ENCODE assay signal across 8 cellular contexts in the genomic region with DNA sequence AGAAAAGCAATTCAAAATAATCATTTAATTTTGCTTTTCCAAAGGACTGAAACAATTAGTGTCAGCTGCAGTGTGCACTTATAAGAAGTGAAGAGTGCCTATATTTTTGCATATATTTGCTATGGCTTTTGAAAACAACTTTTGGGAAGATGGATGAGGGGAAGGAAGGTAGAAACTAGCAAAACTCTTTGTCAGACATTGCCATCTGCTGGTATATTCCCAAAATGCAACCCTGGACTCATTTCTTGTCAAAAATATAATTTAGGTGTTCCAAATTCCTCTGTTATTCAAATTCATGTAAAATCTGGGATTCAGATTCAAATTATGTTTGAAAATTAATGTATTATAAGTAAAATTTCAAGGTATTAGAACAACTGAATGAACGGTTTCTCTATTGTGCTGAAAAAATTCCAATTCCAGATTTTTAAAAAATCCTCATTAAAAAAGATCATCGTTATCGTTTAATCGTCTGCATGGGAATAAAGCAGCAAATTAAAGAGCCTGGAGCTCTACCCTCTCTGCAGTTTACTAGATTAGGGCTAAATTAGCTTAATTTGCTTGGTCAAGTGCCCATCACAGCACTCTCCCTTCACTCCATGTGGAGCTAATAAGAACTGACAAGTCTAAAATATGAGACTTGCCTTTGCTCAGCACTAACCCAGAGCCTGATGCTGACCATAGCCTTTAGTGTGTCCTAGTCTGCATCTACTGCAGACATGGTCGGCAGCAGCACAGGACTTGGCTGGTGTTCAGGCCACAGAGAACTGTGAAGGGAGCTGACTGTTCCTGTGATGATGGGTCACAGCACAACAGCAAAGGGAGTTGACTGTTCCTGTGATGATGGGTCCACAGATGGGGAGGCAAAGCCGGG.
DNase-seq lines count a peak whose midpoint lies in the region; ATAC-seq, FAIRE-seq and TF ChIP-seq lines count a peak whose summit lies in the region.

No MANE protein-coding gene starts in this region.

- no peaks in the 10 kb centered on the region for H3K36me3 Mint-ChIP-seq in immature natural killer cell

- peak; percentile 88 to 89 for TF ChIP-seq RAD21 in A549 (conservative IDR thresholded peaks at IDR 0.05 in 1 of 2, IDR thresholded peaks at IDR 0.05 in 1 of 2)

- no peak overlapping the region for H3K27ac ChIP-seq in A549
- H3K27ac ChIP-seq in mesenchymal stem cell (ENCODE audit: low read length, poor library complexity, severe bottlenecking) = no peak overlapping the region
- no peak overlapping the region for H3K27ac ChIP-seq in aorta (ENCODE audit: low read depth in 1 of 2, low read length in 2 of 2)

- H3K79me1 ChIP-seq in mesenchymal stem cell (replicated peaks; ENCODE audit: low read length, poor library complexity, severe bottlenecking) = no peaks in the 10 kb centered on the region

- peak; percentile 53 to 67; a peak in 3 of 6 replicates for ATAC-seq in A549
- no peak for ATAC-seq in aorta (ENCODE audit: low FRiP score)
- no peak for ATAC-seq in HG03439 (IDR thresholded peaks at IDR 0.05; ENCODE audit: unreplicated experiment)

- peak; percentile 84 for TF ChIP-seq CTCF in A549 (IDR thresholded peaks at IDR 0.05)
- TF ChIP-seq CTCF in GM10248 (IDR thresholded peaks at IDR 0.05; ENCODE audit: control extremely low read depth, extremely low read depth, low read depth, missing control alignments) = peak; percentile 53

- H3K4me1 Mint-ChIP-seq in immature natural killer cell = no peaks in the 10 kb centered on the region

- H3K23ac ChIP-seq in mesenchymal stem cell (ENCODE audit: low read length in 2 of 2) = no peak overlapping the region

- no peak overlapping the region for H3K18ac ChIP-seq in mesenchymal stem cell (ENCODE audit: low read depth in 1 of 2, low read length in 2 of 2)

- no peak overlapping the region for H3K4me3 Mint-ChIP-seq in immature natural killer cell

- no peak overlapping the region for H2BK5ac ChIP-seq in mesenchymal stem cell (ENCODE audit: low read depth, low read length, poor library complexity, severe bottlenecking)

- CTCF ChIA-PET in A549 (lab: Yijun Ruan, JAX) = interaction anchor here (0.7 to 2.3 kb wide), 21 partner anchors 8 to 552 kb away, joined by 3 to 11 read pairs (median 5); no protein-coding TSS in a partner anchor
- CTCF ChIA-PET in GM10248 (lab: Yijun Ruan, JAX) = interaction anchor here (0.6 to 3.5 kb wide), 14 partner anchors 8 to 660 kb away, joined by 3 to 20 read pairs (median 3); no protein-coding TSS in a partner anchor

- H2AFZ ChIP-seq in mesenchymal stem cell (ENCODE audit: low read depth, low read length) = no peak overlapping the region

- intact Hi-C loops in aorta (cut with DNase I) = loop anchor here (5.0 to 10.0 kb wide), 3 partner anchors 237 to 509 kb away; no protein-coding TSS in a partner anchor

- no peak overlapping the region for H3K27ac Mint-ChIP-seq in immature natural killer cell

- H3K36me3 ChIP-seq in NT2/D1 (ENCODE audit: insufficient read depth, insufficient read length, low read length) (no peaks in the 10 kb centered on the region), mesenchymal stem cell (ENCODE audit: control insufficient read depth in 1 of 2, insufficient read depth in 2 of 2, low read depth in 1 of 2, low read length in 2 of 2) (no peaks in the 10 kb centered on the region), aorta (ENCODE audit: control insufficient read depth in 1 of 2, insufficient read depth in 2 of 2, low read length in 1 of 2) (no peaks in the 10 kb centered on the region)

- H3K9ac ChIP-seq in NT2/D1 (ENCODE audit: insufficient read length, low read depth) = no peak overlapping the region
- peak overlapping the region; percentile 32 for H3K9ac ChIP-seq in mesenchymal stem cell (ENCODE audit: low read length)

- H3K27me3 ChIP-seq in NT2/D1 (ENCODE audit: insufficient read depth, insufficient read length) (no peaks in the 10 kb centered on the region), mesenchymal stem cell (ENCODE audit: control insufficient read depth in 1 of 2, insufficient read depth in 1 of 2, low read length in 2 of 2) (no peaks in the 10 kb centered on the region), aorta (ENCODE audit: control insufficient read depth in 1 of 2, insufficient read depth in 2 of 2, low read length in 1 of 2) (peaks cover 0 to 2% of the 10 kb centered on the region in 2 donors)

- POLR2A ChIA-PET in A549 (lab: Yijun Ruan, JAX) (no interaction called here), GM10248 (lab: Yijun Ruan, JAX) (no interaction called here)

- no peak overlapping the region for H2BK12ac ChIP-seq in mesenchymal stem cell (ENCODE audit: low read length in 2 of 2)

- no peak for TF ChIP-seq POLR2A in A549 (IDR thresholded peaks at IDR 0.05; ENCODE audit: low read length)

- H3K4me1 ChIP-seq in A549 (no peaks in the 10 kb centered on the region; the same call in 2 of the 3 replicates), NT2/D1 (ENCODE audit: insufficient read depth, insufficient read length) (no peaks in the 10 kb centered on the region), mesenchymal stem cell (ENCODE audit: control insufficient read depth, insufficient read depth, low read depth, low read length) (no peaks in the 10 kb centered on the region), aorta (ENCODE audit: control insufficient read depth in 1 of 2, insufficient read depth in 2 of 2, low read length in 2 of 2) (no peaks in the 10 kb centered on the region)

- H3K14ac ChIP-seq in mesenchymal stem cell (ENCODE audit: low read length in 2 of 2) = no peak overlapping the region

- H3K27me3 Mint-ChIP-seq in immature natural killer cell (ENCODE audit: low read depth in 3 of 3) = peaks cover 0 to 5% (median 0%) of the 10 kb centered on the region in 3 donors

- H3K4me2 ChIP-seq in A549 (no peak overlapping the region), mesenchymal stem cell (ENCODE audit: low read length, poor library complexity, severe bottlenecking) (no peak overlapping the region)

- H3K9me3 ChIP-seq in A549 = no peaks in the 10 kb centered on the region
- H3K9me3 ChIP-seq in NT2/D1 (ENCODE audit: insufficient read depth, low read length) = 0 out of 2 replicates have a peak, but pooled peaks cover 6% of the 10 kb centered on the region
- no peaks in the 10 kb centered on the region for H3K9me3 ChIP-seq in mesenchymal stem cell (ENCODE audit: control insufficient read depth, low read length)
- no peaks in the 10 kb centered on the region for H3K9me3 ChIP-seq in aorta (ENCODE audit: control insufficient read depth, low read length)

- 27% methylated on average over 6 of the region's 6 CpGs for WGBS in A549 (ENCODE audit: missing lambda C conversion rate)
- WGBS in mesenchymal stem cell = 54% methylated on average over 6 of the region's 6 CpGs
- WGBS in aorta, 2 donors = 46 to 53% methylated on average over 6 of the region's 6 CpGs

- FAIRE-seq in A549 (lab: Jason Lieb, UNC) = peak; percentile 82

- no peak for TF ChIP-seq EP300 in A549 (IDR thresholded peaks at IDR 0.05)

- no peak overlapping the region for H3K4ac ChIP-seq in mesenchymal stem cell (ENCODE audit: low read depth in 1 of 2, low read length in 2 of 2)

- no peak overlapping the region for H4K8ac ChIP-seq in mesenchymal stem cell (ENCODE audit: low read length)

- H4K91ac ChIP-seq in mesenchymal stem cell (ENCODE audit: low read length) = no peak overlapping the region

- H2BK120ac ChIP-seq in mesenchymal stem cell (ENCODE audit: low read depth, low read length) = no peak overlapping the region

- H2AK5ac ChIP-seq in mesenchymal stem cell (ENCODE audit: low read length, severe bottlenecking) = peak overlapping the region; percentile 53

- DNase-seq in A549 (ENCODE audit: low read depth in 1 of 2, low spot score in 1 of 2) (peak; percentile 42 to 60), GM10248 (ENCODE audit: extremely low spot score) (peak; percentile 44), NT2/D1 (ENCODE audit: low read depth, low spot score) (peak; percentile 15), dedifferentiated amniotic fluid mesenchymal stem cell (ENCODE audit: extremely low spot score) (peak; percentile 47), mesenchymal stem cell (peak; percentile 44), aorta (no peak), immature natural killer cell (no peak)

- H3K4me3 ChIP-seq in A549 (no peak overlapping the region), NT2/D1 (ENCODE audit: insufficient read length, low read depth) (no peak overlapping the region), mesenchymal stem cell (ENCODE audit: insufficient read depth in 1 of 2, low read depth in 1 of 2, low read length in 2 of 2) (no peak overlapping the region), aorta (ENCODE audit: low read length in 2 of 2) (no peak overlapping the region)

- H2BK15ac ChIP-seq in mesenchymal stem cell (ENCODE audit: low read depth, poor library complexity, severe bottlenecking) = no peak overlapping the region

- H3K9me3 Mint-ChIP-seq in immature natural killer cell = no peaks in the 10 kb centered on the region

TF ChIP-seq in A549, 52 proteins besides CTCF, POLR2A, EP300 and RAD21 (continues in another document):
- TF ChIP-seq SMC3 (IDR thresholded peaks at IDR 0.05) (peak; percentile 75), NFE2L2 (conservative IDR thresholded peaks at IDR 0.05; ENCODE audit: low read length) (no peak)
- TF ChIP-seq, protein P1, sequence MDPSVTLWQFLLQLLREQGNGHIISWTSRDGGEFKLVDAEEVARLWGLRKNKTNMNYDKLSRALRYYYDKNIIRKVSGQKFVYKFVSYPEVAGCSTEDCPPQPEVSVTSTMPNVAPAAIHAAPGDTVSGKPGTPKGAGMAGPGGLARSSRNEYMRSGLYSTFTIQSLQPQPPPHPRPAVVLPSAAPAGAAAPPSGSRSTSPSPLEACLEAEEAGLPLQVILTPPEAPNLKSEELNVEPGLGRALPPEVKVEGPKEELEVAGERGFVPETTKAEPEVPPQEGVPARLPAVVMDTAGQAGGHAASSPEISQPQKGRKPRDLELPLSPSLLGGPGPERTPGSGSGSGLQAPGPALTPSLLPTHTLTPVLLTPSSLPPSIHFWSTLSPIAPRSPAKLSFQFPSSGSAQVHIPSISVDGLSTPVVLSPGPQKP (IDR thresholded peaks at IDR 0.05; ENCODE audit: low read depth, low read length) = no peak
- TF ChIP-seq, protein P2, sequence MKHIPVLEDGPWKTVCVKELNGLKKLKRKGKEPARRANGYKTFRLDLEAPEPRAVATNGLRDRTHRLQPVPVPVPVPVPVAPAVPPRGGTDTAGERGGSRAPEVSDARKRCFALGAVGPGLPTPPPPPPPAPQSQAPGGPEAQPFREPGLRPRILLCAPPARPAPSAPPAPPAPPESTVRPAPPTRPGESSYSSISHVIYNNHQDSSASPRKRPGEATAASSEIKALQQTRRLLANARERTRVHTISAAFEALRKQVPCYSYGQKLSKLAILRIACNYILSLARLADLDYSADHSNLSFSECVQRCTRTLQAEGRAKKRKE (CRISPR knock-in tag; IDR thresholded peaks at IDR 0.05; ENCODE audit: low read depth) = no peak

Comparison
In these comparisons a context has a peak if more than half of its experiments do, and no peak if none do; other contexts are left out.
1. ATAC-seq: peak in A549 (2 of 2); none in aorta (single experiment) and HG03439 (single experiment).
2. DNase-seq: peak in A549 (2 of 2), GM10248 (single experiment), NT2/D1 (single experiment), dedifferentiated amniotic fluid mesenchymal stem cell (single experiment) and mesenchymal stem cell (single experiment); none in aorta (0 of 2) and immature natural killer cell (0 of 3).